Comparison of ENCODE assay signal across 24 cellular contexts in the genomic region with DNA sequence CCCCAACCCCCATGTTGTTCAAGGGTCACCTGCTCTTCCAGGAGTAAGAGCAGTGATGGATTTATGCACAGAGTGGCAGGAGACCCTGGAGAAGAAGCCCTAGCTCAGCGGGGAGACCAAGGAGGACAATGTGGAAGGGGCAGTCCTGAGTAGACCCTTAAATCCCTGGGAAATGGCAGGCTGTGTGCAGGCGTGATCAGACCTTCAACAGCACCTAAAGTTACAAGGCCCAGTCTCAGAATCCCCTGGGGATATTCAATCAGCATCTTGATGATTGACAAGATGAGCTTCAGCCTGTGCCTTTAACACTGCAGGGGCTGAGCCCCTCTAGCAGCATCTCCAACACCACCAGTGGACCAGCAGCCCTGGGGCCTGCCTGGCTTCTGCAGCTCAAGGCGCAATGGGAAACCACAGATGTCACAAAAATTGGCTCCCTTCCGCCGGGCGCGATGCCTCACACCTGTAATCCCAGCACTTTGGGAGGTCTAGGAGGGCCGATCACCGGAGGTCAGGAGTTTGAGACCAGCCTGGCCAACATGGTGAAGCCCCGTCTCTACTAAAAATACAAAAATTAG.
A peak's percentile ranks its signal among the peaks of the same experiment; 100 is the strongest.
DNase-seq lines count a peak whose midpoint lies in the region; ATAC-seq and TF ChIP-seq lines count a peak whose summit lies in the region.
"Had no signal": no experiment of that assay in that cellular context is flagged by ENCODE, and none has a peak within 500 bp of the region (broad histone marks: within the 10 kb centered on the region; RNA-seq: fewer than 3 reads in every experiment).

No MANE protein-coding gene starts in this region.

- H3K4me3 ChIP-seq in BLaER1 (no peak overlapping the region), sigmoid colon (no peak overlapping the region)
- H3K4me3 ChIP-seq: PC-9, SJCRH30 had no signal

- no peak for TF ChIP-seq POLR2A in sigmoid colon (IDR thresholded peaks at IDR 0.05)

- H3K9ac ChIP-seq in BLaER1: 0 out of 2 replicates have a peak overlapping the region, but pooled peaks have one; percentile 25
- H3K9ac ChIP-seq: KMS-11 had no signal

- H3K4me1 ChIP-seq in BLaER1 (peaks cover 88% of the 10 kb centered on the region), sigmoid colon (peaks cover 0 to 36% (median 30%) of the 10 kb centered on the region in 4 donors)

- TF ChIP-seq EP300 in sigmoid colon (IDR thresholded peaks at IDR 0.05): no peak

- no peaks in the 10 kb centered on the region for H3K9me3 ChIP-seq in BLaER1
- H3K9me3 ChIP-seq in sigmoid colon: no peaks in the 10 kb centered on the region
- H3K9me3 ChIP-seq: SJCRH30 had no signal

- peak overlapping the region; percentile 91 for H3K27ac ChIP-seq in BLaER1
- peak overlapping the region; percentile 96 for H3K27ac ChIP-seq in caudate nucleus (ENCODE audit: low read depth, low read length)
- H3K27ac ChIP-seq in sigmoid colon: no peak overlapping the region
- H3K27ac ChIP-seq: KMS-11, PC-9, SJCRH30 had no signal

- DNase-seq in caudate nucleus (lab: John Stamatoyannopoulos, UW) (no peak), islet precursor cell (peak; percentile 31), sigmoid colon (peak; percentile 18), NCI-H1694 treated with DMSO at 0.1 percent for 48 hours (lab: John Stamatoyannopoulos, UW) (no peak), DMS 273 treated with DMSO at 0.1 percent for 48 hours (lab: John Stamatoyannopoulos, UW) (no peak)
- DNase-seq: 8988T; ACHN; CD4-positive, alpha-beta T cell; DMS53; HCEC 1CT; IMR-90; NCI-H1048; NCI-H1417; NCI-H1694; NCI-H2081; NCI-H2227 treated with DMSO at 0.1 percent for 48 hours; NCI-H526 treated with DMSO at 0.1 percent for 48 hours; PC-9; SJCRH30 had no signal

- H4K20me1 ChIP-seq in BLaER1: no peaks in the 10 kb centered on the region

- H3K36me3 ChIP-seq in BLaER1: no peaks in the 10 kb centered on the region
- H3K36me3 ChIP-seq in sigmoid colon: no peaks in the 10 kb centered on the region
- H3K36me3 ChIP-seq: SJCRH30 had no signal

- intact Hi-C loops in sigmoid colon (cut with DNase I): no loop called here

- H3K27me3 ChIP-seq in BLaER1 (no peaks in the 10 kb centered on the region), sigmoid colon (no peaks in the 10 kb centered on the region)
- H3K27me3 ChIP-seq: SJCRH30 had no signal

- TF ChIP-seq CTCF in sigmoid colon (IDR thresholded peaks at IDR 0.05): no peak

- 96% methylated on average over 10 of the region's 10 CpGs for WGBS in sigmoid colon, 2 donors

- H3K4me2 ChIP-seq in BLaER1: peak overlapping the region; percentile 84
- H3K4me2 ChIP-seq: KMS-11, PC-9 had no signal

- ATAC-seq in HG02938 (IDR thresholded peaks at IDR 0.05; ENCODE audit: unreplicated experiment) (no peak), GM21381 (IDR thresholded peaks at IDR 0.05; ENCODE audit: unreplicated experiment) (no peak)
- ATAC-seq: Right ventricle myocardium inferior had no signal

Comparison
In these comparisons a context has a peak if more than half of its experiments do, and no peak if none do; other contexts are left out.
1. H3K27ac ChIP-seq: peak in BLaER1 (single experiment) and caudate nucleus (single experiment); none in sigmoid colon (0 of 4).
2. DNase-seq: peak in islet precursor cell (single experiment) and sigmoid colon (single experiment); none in caudate nucleus (0 of 61), NCI-H1694 treated with DMSO at 0.1 percent for 48 hours (single experiment) and DMS 273 treated with DMSO at 0.1 percent for 48 hours (single experiment).